Comparison of ENCODE assay signal across 26 cellular contexts in the genomic region with DNA sequence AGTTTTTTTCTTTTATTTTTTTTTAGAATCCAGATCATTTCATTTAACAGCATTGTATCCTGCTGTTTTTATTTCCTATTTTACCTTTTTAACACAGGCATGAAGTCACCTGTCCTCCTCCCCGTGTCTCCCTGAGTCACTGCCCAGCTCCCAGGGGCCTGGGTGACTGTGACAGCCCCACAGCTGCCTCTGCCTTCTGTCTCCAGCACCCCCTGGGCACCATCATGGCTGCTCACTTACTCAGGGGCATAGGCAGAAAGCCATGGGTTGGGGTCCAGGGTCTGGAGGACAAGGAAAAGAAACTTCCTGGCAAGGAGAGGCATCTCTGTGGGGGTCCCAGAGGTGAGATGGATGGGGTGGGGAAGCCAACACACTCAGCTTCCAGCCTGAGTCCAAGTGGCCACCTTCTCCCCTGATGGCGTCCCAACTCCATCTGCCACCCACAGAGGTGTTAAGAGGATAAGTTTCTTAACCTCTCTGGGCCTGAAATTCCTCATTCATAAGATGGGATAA. TPM values are rescaled to one million over a fixed set of nuclear protein-coding genes. Genes with fewer than 3 reads are reported as not detected.
A peak's percentile ranks its signal among the peaks of the same experiment; 100 is the strongest.
DNase-seq lines count a peak whose midpoint lies in the region; ATAC-seq and TF ChIP-seq lines count a peak whose summit lies in the region.
"Had no signal": no experiment of that assay in that cellular context is flagged by ENCODE, and none has a peak within 500 bp of the region (broad histone marks: within the 10 kb centered on the region; RNA-seq: fewer than 3 reads in every experiment).

No MANE protein-coding gene starts in this region.

- no peaks in the 10 kb centered on the region; the same call in 1 of the 2 replicates for H4K20me1 ChIP-seq in GM23338 (replicated peaks; ENCODE audit: insufficient read depth)
- H4K20me1 ChIP-seq in OCI-LY7 (ENCODE audit: insufficient read depth, low read length), result no peaks in the 10 kb centered on the region
- H4K20me1 ChIP-seq in neural progenitor cell (ENCODE audit: low read depth), result peaks cover 28% of the 10 kb centered on the region

- BruUV-seq in OCI-LY7 (replicated peaks; lab: Mats Ljungman, UMichigan), result no TSS peak

- H3K36me3 Mint-ChIP-seq in GM23338 (ENCODE audit: low read depth), result no peaks in the 10 kb centered on the region
- no peaks in the 10 kb centered on the region for H3K36me3 Mint-ChIP-seq in neural progenitor cell
- H3K36me3 Mint-ChIP-seq: stimulated activated memory B cell treated with anti-CD40 and anti-IgM and Interleukin-4, amounts not matched to agents 10 μg/mL and 1 μg/mL and 100 μg/mL, for 72 hours had no signal

- H3K4me3 ChIP-seq in GM23338 (no peak overlapping the region), OCI-LY7 (ENCODE audit: low read depth, low read length, poor library complexity, severe bottlenecking) (no peak overlapping the region), neural progenitor cell (no peak overlapping the region)
- H3K4me3 ChIP-seq: esophagus squamous epithelium, K562, lung, pancreas, right atrium auricular region, spleen, upper lobe of left lung had no signal

- H2AFZ ChIP-seq in GM23338 (no peak overlapping the region), OCI-LY7 (ENCODE audit: low read length) (no peak overlapping the region), neural progenitor cell (replicated peaks) (no peak overlapping the region)

- H3K79me2 ChIP-seq in GM23338 (replicated peaks; ENCODE audit: insufficient read depth) (no peaks in the 10 kb centered on the region), OCI-LY7 (ENCODE audit: insufficient read depth, low read depth, low read length) (no peaks in the 10 kb centered on the region), neural progenitor cell (ENCODE audit: low read depth) (no peaks in the 10 kb centered on the region)

- no peak overlapping the region for H3K9ac ChIP-seq in neural progenitor cell

- peak; percentile 35 to 62 for TF ChIP-seq CTCF in GM23338 (conservative IDR thresholded peaks at IDR 0.05; ENCODE audit: low read depth in 2 of 2)
- TF ChIP-seq CTCF in OCI-LY7 (conservative IDR thresholded peaks at IDR 0.05; ENCODE audit: low read length), result peak; percentile 35; the same call in 1 of the 2 replicates
- peak; percentile 22 for TF ChIP-seq CTCF in neural progenitor cell (IDR thresholded peaks at IDR 0.05)

- intact Hi-C loops in OCI-LY7 (cut with micrococcal nuclease; ENCODE audit: unreplicated experiment), result no loop called here

- H3K27me3 Mint-ChIP-seq in GM23338 (ENCODE audit: insufficient read depth, low read depth, poor library complexity), result peaks cover 16% of the 10 kb centered on the region
- peaks cover 20% of the 10 kb centered on the region for H3K27me3 Mint-ChIP-seq in neural progenitor cell (ENCODE audit: insufficient read depth, low read depth)
- H3K27me3 Mint-ChIP-seq: dendritic cell treated with granulocyte-macrophage colony-stimulating factor and Interleukin-4, amounts not matched to agents 40 ng/mL and 50 ng/mL, for 4 days had no signal

- DNase-seq in NCI-H82 (lab: John Stamatoyannopoulos, UW) (peak; percentile 61), NCI-H82 treated with DMSO at 0.1 percent for 48 hours (lab: John Stamatoyannopoulos, UW; ENCODE audit: unreplicated experiment) (no peak), GM23338 (ENCODE audit: low spot score) (peak; percentile 39), OCI-LY7 (ENCODE audit: low spot score) (no peak), neural progenitor cell (ENCODE audit: low spot score) (no peak), mesenteric fat pad (ENCODE audit: low spot score) (no peak), SIG-M5 treated with dmso at 0.1 percent for 504 hours (lab: John Stamatoyannopoulos, UW; ENCODE audit: unreplicated experiment) (no peak)
- DNase-seq: activated CD4-positive, alpha-beta T cell treated with anti-CD3 and anti-CD28 coated beads, Interleukin-2, amount 10 ng/mL, durations not matched to agents 7 days and 5 days; activated gamma-delta T cell; activated T-cell treated with anti-CD3 and anti-CD28 coated beads, Interleukin-2, amount 50 U/mL, for 24 hours; esophagus squamous epithelium; foreskin melanocyte; NCI-H146; NCI-H748 treated with DMSO at 0.1 percent for 48 hours; nephron progenitor cell; pancreas; spleen; stimulated activated CD4-positive, alpha-beta T cell treated with anti-CD3 and anti-CD28 coated beads, Interleukin-4, amount 100 ng/mL, for 1 hour; T-helper 9 cell; upper lobe of left lung had no signal

- H3K27ac ChIP-seq in GM23338 (ENCODE audit: low read depth) (no peak overlapping the region), OCI-LY7 (ENCODE audit: low read depth, low read length, poor library complexity, severe bottlenecking) (no peak overlapping the region), neural progenitor cell (no peak overlapping the region)
- H3K27ac ChIP-seq: C4-2B, esophagus squamous epithelium, pancreas, right atrium auricular region, spleen, upper lobe of left lung had no signal

- H3K4me2 ChIP-seq in GM23338, result no peak overlapping the region
- no peak overlapping the region for H3K4me2 ChIP-seq in OCI-LY7 (ENCODE audit: low read length)
- H3K4me2 ChIP-seq in neural progenitor cell, result no peak overlapping the region

- H3K4me1 ChIP-seq in GM23338 (ENCODE audit: insufficient read depth) (peaks cover 13% of the 10 kb centered on the region; the same call in 1 of the 2 replicates), OCI-LY7 (ENCODE audit: insufficient read depth, low read length, poor library complexity, severe bottlenecking) (no peaks in the 10 kb centered on the region), neural progenitor cell (peaks cover 10% of the 10 kb centered on the region)
- H3K4me1 ChIP-seq: esophagus squamous epithelium, pancreas, right atrium auricular region, spleen, upper lobe of left lung had no signal

- CTCF ChIA-PET in OCI-LY7 (lab: Charles Lee; ENCODE audit: unreplicated experiment), result interaction anchor here (0.6 kb wide), 1 partner anchor 52 kb away, joined by 6 read pairs; no protein-coding TSS in a partner anchor

- H3K27me3 ChIP-seq in GM23338 (ENCODE audit: insufficient read depth) (no peaks in the 10 kb centered on the region), neural progenitor cell (no peaks in the 10 kb centered on the region)
- H3K27me3 ChIP-seq: pancreas, right atrium auricular region, upper lobe of left lung had no signal

- no peaks in the 10 kb centered on the region for H3K9me2 ChIP-seq in GM23338 (ENCODE audit: insufficient read depth)
- H3K9me2 ChIP-seq in OCI-LY7 (ENCODE audit: insufficient read depth, low read length), result no peaks in the 10 kb centered on the region

- H3K4me3 Mint-ChIP-seq in GM23338, result no peak overlapping the region
- no peak overlapping the region for H3K4me3 Mint-ChIP-seq in neural progenitor cell
- H3K4me3 Mint-ChIP-seq: activated CD4-positive, alpha-beta T cell treated with anti-CD3 and anti-CD28 coated beads, Interleukin-2, amount 10 ng/mL, durations not matched to agents 7 days and 5 days; activated T-cell treated with anti-CD3 and anti-CD28 coated beads, Interleukin-2, amount 50 U/mL, for 24 hours; dendritic cell treated with granulocyte-macrophage colony-stimulating factor and Interleukin-4, amounts not matched to agents 40 ng/mL and 50 ng/mL, for 4 days; nephron progenitor cell; stimulated activated memory B cell treated with anti-CD40 and anti-IgM and Interleukin-4, amounts not matched to agents 10 μg/mL and 1 μg/mL and 100 μg/mL, for 72 hours had no signal

- H3K9me3 ChIP-seq in OCI-LY7 (ENCODE audit: low read length) (no peaks in the 10 kb centered on the region), neural progenitor cell (ENCODE audit: low read depth) (no peaks in the 10 kb centered on the region)
- H3K9me3 ChIP-seq: esophagus squamous epithelium, pancreas, right atrium auricular region, spleen, upper lobe of left lung had no signal

- peak; percentile 29 for ATAC-seq in GM23338
- ATAC-seq: K562; pancreas; stimulated activated memory B cell treated with anti-CD40 and anti-IgM and Interleukin-4, amounts not matched to agents 10 μg/mL and 1 μg/mL and 100 μg/mL, for 72 hours had no signal

- POLR2A ChIA-PET in OCI-LY7 (lab: Charles Lee), result interaction anchor here (0.5 kb wide), 1 partner anchor 239 kb away, joined by 3 read pairs; no protein-coding TSS in a partner anchor

- H3F3A ChIP-seq in GM23338 (replicated peaks; ENCODE audit: low read depth) (0 out of 2 replicates have a peak, but pooled peaks cover 4% of the 10 kb centered on the region), neural progenitor cell (ENCODE audit: low read depth) (peaks cover 9% of the 10 kb centered on the region)

- no peak overlapping the region for H3K27ac Mint-ChIP-seq in GM23338
- H3K27ac Mint-ChIP-seq in neural progenitor cell, result no peak overlapping the region
- H3K27ac Mint-ChIP-seq: activated CD4-positive, alpha-beta T cell treated with anti-CD3 and anti-CD28 coated beads, Interleukin-2, amount 10 ng/mL, durations not matched to agents 7 days and 5 days; activated T-cell treated with anti-CD3 and anti-CD28 coated beads, Interleukin-2, amount 50 U/mL, for 24 hours; dendritic cell treated with granulocyte-macrophage colony-stimulating factor and Interleukin-4, amounts not matched to agents 40 ng/mL and 50 ng/mL, for 4 days; nephron progenitor cell; stimulated activated memory B cell treated with anti-CD40 and anti-IgM and Interleukin-4, amounts not matched to agents 10 μg/mL and 1 μg/mL and 100 μg/mL, for 72 hours had no signal

- H3K9me3 Mint-ChIP-seq in GM23338, result no peaks in the 10 kb centered on the region
- no peaks in the 10 kb centered on the region for H3K9me3 Mint-ChIP-seq in neural progenitor cell
- H3K9me3 Mint-ChIP-seq: activated CD4-positive, alpha-beta T cell treated with anti-CD3 and anti-CD28 coated beads, Interleukin-2, amount 10 ng/mL, durations not matched to agents 7 days and 5 days; activated T-cell treated with anti-CD3 and anti-CD28 coated beads, Interleukin-2, amount 50 U/mL, for 24 hours; dendritic cell treated with granulocyte-macrophage colony-stimulating factor and Interleukin-4, amounts not matched to agents 40 ng/mL and 50 ng/mL, for 4 days; nephron progenitor cell; stimulated activated memory B cell treated with anti-CD40 and anti-IgM and Interleukin-4, amounts not matched to agents 10 μg/mL and 1 μg/mL and 100 μg/mL, for 72 hours had no signal

- H3K36me3 ChIP-seq in GM23338 (ENCODE audit: insufficient read depth) (no peaks in the 10 kb centered on the region), OCI-LY7 (ENCODE audit: insufficient read depth, low read length) (no peaks in the 10 kb centered on the region), neural progenitor cell (no peaks in the 10 kb centered on the region)
- H3K36me3 ChIP-seq: esophagus squamous epithelium, pancreas, right atrium auricular region, spleen, upper lobe of left lung had no signal

- H3K4me1 Mint-ChIP-seq in GM23338, result peaks cover 37% of the 10 kb centered on the region
- peaks cover 31% of the 10 kb centered on the region for H3K4me1 Mint-ChIP-seq in neural progenitor cell
- H3K4me1 Mint-ChIP-seq: activated CD4-positive, alpha-beta T cell treated with anti-CD3 and anti-CD28 coated beads, Interleukin-2, amount 10 ng/mL, durations not matched to agents 7 days and 5 days; stimulated activated memory B cell treated with anti-CD40 and anti-IgM and Interleukin-4, amounts not matched to agents 10 μg/mL and 1 μg/mL and 100 μg/mL, for 72 hours had no signal

RNA-seq across cellular contexts. Expression of gene TMEM63C, which starts 25.3 kb away (rescaled TPM):
- 6.3 and 6.4 TPM in 2 replicates for total RNA-seq in GM23338 (2014; rRNA removed; shearing (Covaris generic))
- polyA plus RNA-seq in GM23338 (2016; fragmentation: Nextera tagmentation; extraction: Ambion mirVana), result 1.2 and 2.1 TPM in 2 replicates
- 0.41 and 0.79 TPM in 2 replicates for total RNA-seq in OCI-LY7 (2014; rRNA removed; shearing (Covaris generic))
- total RNA-seq in OCI-LY7 (2022) (4.7 and 6.6 TPM in 2 replicates), neural progenitor cell (ENCODE audit: low replicate concordance) (1.1 and 1.5 TPM in 2 replicates), mesenteric fat pad (0.51 TPM)
- total RNA-seq: K562 had no signal

Comparison
In these comparisons a context has a peak if more than half of its experiments do, and no peak if none do; other contexts are left out.
1. DNase-seq: peak in NCI-H82 (single experiment) and GM23338 (single experiment); none in NCI-H82 treated with DMSO at 0.1 percent for 48 hours (single experiment), OCI-LY7 (single experiment), neural progenitor cell (single experiment), mesenteric fat pad (single experiment) and SIG-M5 treated with dmso at 0.1 percent for 504 hours (single experiment).
2. Peak in every context shown above with its lines, with median percentiles within 50 percentile points of each other: CTCF ChIP-seq.